ENCODE assay signal across 24 cellular contexts in genomic region chr7:86339051-86339450, GRCh38.
DNase-seq lines count a peak whose midpoint lies in the region; ATAC-seq and TF ChIP-seq lines count a peak whose summit lies in the region.
"Had no signal": no experiment of that assay in that cellular context is flagged by ENCODE, and none has a peak within 500 bp of the region (broad histone marks: within the 10 kb centered on the region; RNA-seq: fewer than 3 reads in every experiment).

No MANE protein-coding gene starts in this region.

- H2BK20ac ChIP-seq in H9 (ENCODE audit: low read depth, low read length, poor library complexity, severe bottlenecking), result no peak overlapping the region

- intact Hi-C loops in PC-3 (cut with micrococcal nuclease), result no loop called here

- H2BK12ac ChIP-seq in H9 (ENCODE audit: insufficient read length, low read depth, low read length), result no peak overlapping the region

- no peaks in the 10 kb centered on the region for H3K23me2 ChIP-seq in H9 (ENCODE audit: insufficient read length, low read depth, low read length, poor library complexity, severe bottlenecking)

- H3K27ac Mint-ChIP-seq in H9 (peak overlapping the region; percentile 60 to 81 (median 75); a peak in 5 of 7 replicates), WTC11 (peak overlapping the region; percentile 85)
- H3K27ac Mint-ChIP-seq: CD8-positive, alpha-beta T cell had no signal

- H3K9me2 ChIP-seq in PC-3 (replicated peaks; ENCODE audit: low read length), result no peaks in the 10 kb centered on the region

- H3K4me3 Mint-ChIP-seq in H9, result no peak overlapping the region
- H3K4me3 Mint-ChIP-seq in WTC11, result peak overlapping the region; percentile 78; the same call in 1 of the 2 replicates
- H3K4me3 Mint-ChIP-seq: CD8-positive, alpha-beta T cell had no signal

- H3K9me3 ChIP-seq in H9 (ENCODE audit: control insufficient read depth, low read depth, low read length) (no peaks in the 10 kb centered on the region), smooth muscle cell (replicated peaks; ENCODE audit: low read depth) (no peaks in the 10 kb centered on the region), PC-3 (ENCODE audit: low read length) (no peaks in the 10 kb centered on the region)
- H3K9me3 ChIP-seq: A549, Caco-2, SJCRH30 had no signal

- H3K9ac ChIP-seq in H9 (ENCODE audit: extremely low read depth, insufficient read length, low read length), result no peak overlapping the region
- no peak overlapping the region for H3K9ac ChIP-seq in mesendoderm (ENCODE audit: low read length)
- no peak overlapping the region for H3K9ac ChIP-seq in smooth muscle cell (ENCODE audit: low read depth)
- no peak overlapping the region for H3K9ac ChIP-seq in PC-3 (ENCODE audit: low read length)

- no peak overlapping the region for H3K56ac ChIP-seq in H9 (ENCODE audit: insufficient read length, low read depth, low read length)
- no peak overlapping the region for H3K56ac ChIP-seq in mesendoderm (ENCODE audit: low read length)

- H2BK120ac ChIP-seq in H9 (ENCODE audit: low read depth, low read length, poor library complexity, severe bottlenecking) (no peak overlapping the region), mesendoderm (ENCODE audit: low read depth, low read length) (no peak overlapping the region)

- ATAC-seq in WTC11, result peak; percentile 65
- no peak for ATAC-seq in PC-3
- ATAC-seq: A549; CD8-positive, alpha-beta T cell; GM12878; K562 had no signal

- H3K27ac ChIP-seq in H9 (ENCODE audit: insufficient read length, low read depth, low read length) (peak overlapping the region; percentile 51), mesendoderm (ENCODE audit: low read depth, low read length) (no peak overlapping the region), smooth muscle cell (ENCODE audit: low read depth) (no peak overlapping the region), PC-3 (ENCODE audit: low read length) (no peak overlapping the region)
- H3K27ac ChIP-seq: A549, SJCRH30 had no signal

- peaks cover 24 to 25% of the 10 kb centered on the region in 2 experiments for H3K4me1 Mint-ChIP-seq in H9
- peaks cover 30% of the 10 kb centered on the region for H3K4me1 Mint-ChIP-seq in WTC11

- H3K23ac ChIP-seq in H9 (ENCODE audit: insufficient read length, low read depth, low read length), result no peak overlapping the region
- no peak overlapping the region for H3K23ac ChIP-seq in mesendoderm (ENCODE audit: low read length)

- no peaks in the 10 kb centered on the region for H3K79me1 ChIP-seq in H9 (ENCODE audit: insufficient read depth, low read depth, low read length, poor library complexity, severe bottlenecking)
- H3K79me1 ChIP-seq in mesendoderm (ENCODE audit: low read length), result no peaks in the 10 kb centered on the region

- H2BK15ac ChIP-seq in H9 (ENCODE audit: low read depth, low read length) (no peak overlapping the region), mesendoderm (replicated peaks; ENCODE audit: low read depth) (no peak overlapping the region)

- POLR2A ChIA-PET in WTC11 (lab: Charles Lee) (no interaction called here), PC-3 (lab: Charles Lee; ENCODE audit: unreplicated experiment) (no interaction called here)

- no peak overlapping the region for H3K14ac ChIP-seq in H9 (ENCODE audit: insufficient read depth, low read length)

- no peak overlapping the region for H4K91ac ChIP-seq in H9 (ENCODE audit: insufficient read length, low read depth, low read length)

- H3F3A ChIP-seq in smooth muscle cell (ENCODE audit: low read depth) (no peaks in the 10 kb centered on the region), PC-3 (ENCODE audit: low read length, unreplicated experiment) (no peaks in the 10 kb centered on the region)

- H3K27me3 Mint-ChIP-seq in H9 (ENCODE audit: low read depth), result no peaks in the 10 kb centered on the region
- no peaks in the 10 kb centered on the region for H3K27me3 Mint-ChIP-seq in WTC11 (ENCODE audit: low read depth)

- H3K36me3 ChIP-seq in mesendoderm (ENCODE audit: control insufficient read depth, insufficient read depth, low read length), result no peaks in the 10 kb centered on the region
- H3K36me3 ChIP-seq in smooth muscle cell (ENCODE audit: low read depth), result no peaks in the 10 kb centered on the region
- H3K36me3 ChIP-seq in PC-3 (ENCODE audit: low read depth, low read length), result no peaks in the 10 kb centered on the region
- H3K36me3 ChIP-seq: SJCRH30 had no signal

- no peak overlapping the region for H3T11ph ChIP-seq in H9 (ENCODE audit: low read length)

- WGBS in H9 (ENCODE audit: extremely low coverage, insufficient read length, low lambda C conversion rate), result no CpG with 5 or more reads among the region's 3 CpGs
- no CpG with 5 or more reads among the region's 3 CpGs for WGBS in mesendoderm (ENCODE audit: extremely low coverage, insufficient coverage, low lambda C conversion rate)
- 60% methylated on average over 3 of the region's 3 CpGs for WGBS in smooth muscle cell (ENCODE audit: low lambda C conversion rate)

- no peak overlapping the region for H3K4me3 ChIP-seq in mesendoderm (ENCODE audit: low read length)
- no peak overlapping the region for H3K4me3 ChIP-seq in smooth muscle cell
- no peak overlapping the region for H3K4me3 ChIP-seq in PC-3 (ENCODE audit: low read length)
- H3K4me3 ChIP-seq: A549, GM12878, K562, SJCRH30 had no signal

- H3K79me2 ChIP-seq in H9 (ENCODE audit: insufficient read depth, low read length) (no peaks in the 10 kb centered on the region), mesendoderm (ENCODE audit: control insufficient read depth, insufficient read depth, low read length) (no peaks in the 10 kb centered on the region), smooth muscle cell (ENCODE audit: low read depth) (no peaks in the 10 kb centered on the region), PC-3 (ENCODE audit: low read length) (no peaks in the 10 kb centered on the region)

- peaks cover 0 to 10% (median 0%) of the 10 kb centered on the region in 3 experiments; a peak in 2 of 7 replicates for H3K36me3 Mint-ChIP-seq in H9 (ENCODE audit: insufficient read depth in 1 of 3, low read depth in 3 of 3)
- H3K36me3 Mint-ChIP-seq in WTC11, result peaks cover 3% of the 10 kb centered on the region
- H3K36me3 Mint-ChIP-seq: CD8-positive, alpha-beta T cell had no signal

- no peak overlapping the region for H3K18ac ChIP-seq in H9 (ENCODE audit: insufficient read length, low read depth, low read length)
- no peak overlapping the region for H3K18ac ChIP-seq in mesendoderm (ENCODE audit: low read length)

- TF ChIP-seq CTCF in H9 (conservative IDR thresholded peaks at IDR 0.05), result no peak
- TF ChIP-seq CTCF in WTC11 (IDR thresholded peaks at IDR 0.05), result no peak
- TF ChIP-seq CTCF in smooth muscle cell (IDR thresholded peaks at IDR 0.05; ENCODE audit: borderline replicate concordance, insufficient read depth, poor library complexity, severe bottlenecking), result no peak
- no peak for TF ChIP-seq CTCF in PC-3 (conservative IDR thresholded peaks at IDR 0.05; ENCODE audit: low read depth, low read length)

- CTCF ChIA-PET in WTC11 (lab: Charles Lee) (interaction anchor here (0.6 kb wide), 1 partner anchor 19 kb away, joined by 3 read pairs; no protein-coding TSS in a partner anchor), PC-3 (lab: Charles Lee) (no interaction called here)

- no peak overlapping the region for H3K4me2 ChIP-seq in H9 (ENCODE audit: insufficient read depth, insufficient read length, low read length)
- no peak overlapping the region for H3K4me2 ChIP-seq in mesendoderm (ENCODE audit: low read length)
- no peak overlapping the region for H3K4me2 ChIP-seq in smooth muscle cell
- H3K4me2 ChIP-seq in PC-3 (ENCODE audit: low read length), result no peak overlapping the region
- H3K4me2 ChIP-seq: A549 had no signal

- H3K27me3 ChIP-seq in H9 (ENCODE audit: insufficient read depth, low read length), result no peaks in the 10 kb centered on the region
- H3K27me3 ChIP-seq in mesendoderm (ENCODE audit: insufficient read depth, low read length, poor library complexity), result no peaks in the 10 kb centered on the region
- no peaks in the 10 kb centered on the region for H3K27me3 ChIP-seq in smooth muscle cell (ENCODE audit: low read depth)
- no peaks in the 10 kb centered on the region for H3K27me3 ChIP-seq in PC-3 (ENCODE audit: low read length)
- H3K27me3 ChIP-seq: SJCRH30 had no signal

- H2AFZ ChIP-seq in H9 (ENCODE audit: low read length) (no peak overlapping the region), smooth muscle cell (ENCODE audit: low read depth) (peak overlapping the region; percentile 32), PC-3 (ENCODE audit: low read length) (no peak overlapping the region)

- H4K5ac ChIP-seq in H9 (ENCODE audit: insufficient read length, low read depth, low read length), result no peak overlapping the region
- H4K5ac ChIP-seq in mesendoderm (ENCODE audit: low read length), result no peak overlapping the region

- H2AK5ac ChIP-seq in H9 (ENCODE audit: insufficient read length, low read length), result no peak overlapping the region
- no peak overlapping the region for H2AK5ac ChIP-seq in mesendoderm (ENCODE audit: low read length)

- DNase-seq in H9 (no peak), WTC11 (ENCODE audit: low spot score) (no peak), mesendoderm (peak; percentile 38), smooth muscle cell (lab: John Stamatoyannopoulos, UW; ENCODE audit: unreplicated experiment) (no peak), T-helper 2 cell (no peak), NCI-H1694 treated with DMSO at 0.1 percent for 48 hours (lab: John Stamatoyannopoulos, UW) (no peak), PC-3 (no peak)
- DNase-seq: C1 segment of cervical spinal cord; Caco-2; CD8-positive, alpha-beta T cell; GDM1; Kasumi-1; MV-4-11; NCI-H1105; NCI-H1436 treated with DMSO at 0.1 percent for 48 hours; NCI-H1930; NCI-H446 treated with DMSO at 0.1 percent for 48 hours; NCI-H526; NCI-H82; NK-92 treated with Interleukin-12 subunit alpha and Interleukin-12 subunit beta, amount 100 ng/mL, for 24 hours; SJCRH30 had no signal

- H4K8ac ChIP-seq in H9 (replicated peaks; ENCODE audit: insufficient read length, low read depth, low read length) (no peak overlapping the region), mesendoderm (ENCODE audit: low read depth, low read length) (no peak overlapping the region)

- no peaks in the 10 kb centered on the region for H4K20me1 ChIP-seq in H9 (ENCODE audit: control insufficient read depth, insufficient read depth, insufficient read length)
- H4K20me1 ChIP-seq in smooth muscle cell (ENCODE audit: low read depth), result no peaks in the 10 kb centered on the region
- no peaks in the 10 kb centered on the region for H4K20me1 ChIP-seq in PC-3 (ENCODE audit: low read length)

- H3K4ac ChIP-seq in H9 (ENCODE audit: low read depth, low read length) (no peak overlapping the region), mesendoderm (ENCODE audit: low read depth, low read length) (no peak overlapping the region)

- H2BK5ac ChIP-seq in H9 (ENCODE audit: insufficient read length, low read length), result no peak overlapping the region
- no peak overlapping the region for H2BK5ac ChIP-seq in mesendoderm (ENCODE audit: low read length)

- BruUV-seq in PC-3 (replicated peaks; lab: Mats Ljungman, UMichigan), result no TSS peak

- H3K4me1 ChIP-seq in H9 (ENCODE audit: insufficient read depth, low read length) (peaks cover 8% of the 10 kb centered on the region; the same call in 1 of the 2 replicates), mesendoderm (ENCODE audit: control insufficient read depth, low read depth, low read length) (no peaks in the 10 kb centered on the region), smooth muscle cell (ENCODE audit: low read depth) (peaks cover 7% of the 10 kb centered on the region), PC-3 (ENCODE audit: insufficient read depth, low read length) (no peaks in the 10 kb centered on the region)
- H3K4me1 ChIP-seq: A549, Caco-2, SJCRH30 had no signal

- peaks cover 0 to 6% of the 10 kb centered on the region in 2 experiments; a peak in 1 of 5 replicates for H3K9me3 Mint-ChIP-seq in H9
- H3K9me3 Mint-ChIP-seq in WTC11, result no peaks in the 10 kb centered on the region
